In genomic region chrX:129953334-129953648, GRCh38 we compare ENCODE assay signal across 10 cellular contexts. TPM values are rescaled to one million over a fixed set of nuclear protein-coding genes. Genes with fewer than 3 reads are reported as not detected.
A peak's percentile ranks its signal among the peaks of the same experiment; 100 is the strongest.
DNase-seq lines count a peak whose midpoint lies in the region; ATAC-seq, FAIRE-seq and TF ChIP-seq lines count a peak whose summit lies in the region.
"Had no signal": no experiment of that assay in that cellular context is flagged by ENCODE, and none has a peak within 500 bp of the region (broad histone marks: within the 10 kb centered on the region; RNA-seq: fewer than 3 reads in every experiment).

No MANE protein-coding gene starts in this region.

- no peaks in the 10 kb centered on the region for H4K20me1 ChIP-seq in BLaER1

- H3K9me3 Mint-ChIP-seq in HFFc6 (no peaks in the 10 kb centered on the region), nephron (peaks cover 25% of the 10 kb centered on the region)
- H3K9me3 Mint-ChIP-seq in central memory CD8-positive, alpha-beta T cell = no peaks in the 10 kb centered on the region

- H3K36me3 ChIP-seq in BLaER1 = no peaks in the 10 kb centered on the region
- no peaks in the 10 kb centered on the region for H3K36me3 ChIP-seq in WERI-Rb-1

- no peak for ATAC-seq in central memory CD8-positive, alpha-beta T cell (replicated peaks; ENCODE audit: extremely low read depth, poor library complexity, severe bottlenecking)

- peak overlapping the region; percentile 17; the same call in 1 of the 2 replicates for H3K4me3 Mint-ChIP-seq in HFFc6
- peak overlapping the region; percentile 81 for H3K4me3 Mint-ChIP-seq in central memory CD8-positive, alpha-beta T cell
- H3K4me3 Mint-ChIP-seq in nephron = peak overlapping the region; percentile 54 to 76 (median 64)

- TF ChIP-seq CTCF in HFFc6 (IDR thresholded peaks at IDR 0.05) (no peak), nephron (IDR thresholded peaks at IDR 0.05; ENCODE audit: unreplicated experiment in 3 of 3) (no peak), WERI-Rb-1 (IDR thresholded peaks at IDR 0.05; ENCODE audit: low read depth, low read length) (no peak)

- DNase-seq in HFFc6 = no peak
- DNase-seq in central memory CD8-positive, alpha-beta T cell (ENCODE audit: low spot score in 2 of 2) = no peak
- no peak for DNase-seq in EL
- DNase-seq in WERI-Rb-1 = no peak
- DNase-seq in urothelium cell line (ENCODE audit: low spot score) = no peak
- no peak for DNase-seq in A172 (ENCODE audit: low spot score)
- DNase-seq: cerebellar nuclear complex had no signal

- FAIRE-seq in urothelium cell line (lab: Jason Lieb, UNC) = no peak
- FAIRE-seq: keratinocyte had no signal

- no peak overlapping the region for H3K27ac Mint-ChIP-seq in HFFc6
- H3K27ac Mint-ChIP-seq in central memory CD8-positive, alpha-beta T cell (ENCODE audit: low read depth) = peak overlapping the region; percentile 99
- peak overlapping the region in 2 of 3 experiments; percentile 62 to 84 for H3K27ac Mint-ChIP-seq in nephron

- H3K27me3 Mint-ChIP-seq in HFFc6 (ENCODE audit: insufficient read depth) (no peaks in the 10 kb centered on the region), nephron (ENCODE audit: low read depth) (peaks cover 12% of the 10 kb centered on the region)
- no peaks in the 10 kb centered on the region for H3K27me3 Mint-ChIP-seq in central memory CD8-positive, alpha-beta T cell

- H3K4me1 Mint-ChIP-seq in HFFc6 (ENCODE audit: low read depth) (peaks cover 7% of the 10 kb centered on the region), nephron (peaks cover 33% of the 10 kb centered on the region)
- peaks cover 13% of the 10 kb centered on the region for H3K4me1 Mint-ChIP-seq in central memory CD8-positive, alpha-beta T cell

- H3K27ac ChIP-seq in BLaER1 = peak overlapping the region; percentile 77
- H3K27ac ChIP-seq in WERI-Rb-1 = no peak overlapping the region

- H3K4me3 ChIP-seq in BLaER1 (peak overlapping the region; percentile 61), WERI-Rb-1 (ENCODE audit: low read depth, low read length) (no peak overlapping the region)

- peaks cover 3% of the 10 kb centered on the region; the same call in 1 of the 2 replicates for H3K9me3 ChIP-seq in BLaER1
- no peaks in the 10 kb centered on the region for H3K9me3 ChIP-seq in WERI-Rb-1 (ENCODE audit: severe bottlenecking)

- peak overlapping the region; percentile 68 for H3K4me2 ChIP-seq in BLaER1

- H3K36me3 Mint-ChIP-seq in HFFc6 (ENCODE audit: low read depth) (no peaks in the 10 kb centered on the region), nephron (ENCODE audit: low read depth) (no peaks in the 10 kb centered on the region)
- peaks cover 15% of the 10 kb centered on the region for H3K36me3 Mint-ChIP-seq in central memory CD8-positive, alpha-beta T cell (ENCODE audit: insufficient read depth)

- H3K27me3 ChIP-seq in BLaER1 (peaks cover 21% of the 10 kb centered on the region), WERI-Rb-1 (ENCODE audit: insufficient read depth, low read depth, severe bottlenecking) (peaks cover 8% of the 10 kb centered on the region)

- peaks cover 56% of the 10 kb centered on the region for H3K4me1 ChIP-seq in BLaER1

- H3K9ac ChIP-seq in BLaER1 = peak overlapping the region; percentile 76

RNA-seq across cellular contexts. Expression of gene BCORL1, which starts 29.1 kb away (rescaled TPM):
- 10 to 100 TPM; 13.3 to 18.3 (median 14.8) TPM for total RNA-seq in HFFc6 (2021; fragmentation: NEBNext Ultra II Directional; extraction: Animal tissue kit (Norgen Biotek cat#: 25700))
- total RNA-seq in A172 (2014; rRNA removed; shearing (Covaris generic)) = 0.48 and 0.74 TPM in 2 replicates

RNA-seq across cellular contexts. Expression of gene UTP14A, which starts 47.3 kb away (rescaled TPM):
- total RNA-seq in HFFc6 (2021; fragmentation: NEBNext Ultra II Directional; extraction: Animal tissue kit (Norgen Biotek cat#: 25700)) = 10 to 100 TPM; 22.7 to 29.9 (median 23.3) TPM
- 15.8 and 16.1 TPM in 2 replicates for total RNA-seq in A172 (2014; rRNA removed; shearing (Covaris generic))

Comparison
In these comparisons a context has a peak if more than half of its experiments do, and no peak if none do; other contexts are left out.
1. H3K4me3 Mint-ChIP-seq: peak in every context shown above with its lines; median percentile 81 in central memory CD8-positive, alpha-beta T cell; 64 in nephron; 17 in HFFc6.